10 cellular contexts compared by ENCODE assay signal in genomic region chr20:58078741-58079522, GRCh38.
DNase-seq lines count a peak whose midpoint lies in the region; TF ChIP-seq lines count a peak whose summit lies in the region.
"Had no signal": no experiment of that assay in that cellular context is flagged by ENCODE, and none has a peak within 500 bp of the region (broad histone marks: within the 10 kb centered on the region; RNA-seq: fewer than 3 reads in every experiment).

No MANE protein-coding gene starts in this region.

- H3K4me3 ChIP-seq in fibroblast of the aortic adventitia (ENCODE audit: low read depth, low read length), result no peak overlapping the region
- H3K4me3 ChIP-seq: hepatocyte had no signal

- no peak for TF ChIP-seq CTCF in fibroblast of the aortic adventitia (IDR thresholded peaks at IDR 0.05; ENCODE audit: insufficient read depth, low read length)

- peak; percentile 47 for DNase-seq in GM04504 (ENCODE audit: low read depth)
- DNase-seq in activated CD8-positive, alpha-beta memory T cell treated with anti-CD3 and anti-CD28 coated beads, Interleukin-2, amount 50 U/mL, for 48 hours, result peak; percentile 15
- peak; percentile 71 for DNase-seq in fibroblast of the aortic adventitia (ENCODE audit: low read depth)
- peak; percentile 36 for DNase-seq in renal cortical epithelial cell (ENCODE audit: low read depth)
- no peak for DNase-seq in NCI-H82 (lab: John Stamatoyannopoulos, UW)
- no peak for DNase-seq in SKM-1 (lab: John Stamatoyannopoulos, UW; ENCODE audit: unreplicated experiment)
- DNase-seq in HK-2 (ENCODE audit: unreplicated experiment), result no peak
- no peak for DNase-seq in NCI-H748 (lab: John Stamatoyannopoulos, UW; ENCODE audit: unreplicated experiment)
- DNase-seq: RPMI8226 had no signal

Comparison
In these comparisons a context has a peak if more than half of its experiments do, and no peak if none do; other contexts are left out.
1. DNase-seq: peak in GM04504 (single experiment), activated CD8-positive, alpha-beta memory T cell treated with anti-CD3 and anti-CD28 coated beads, Interleukin-2, amount 50 U/mL, for 48 hours (single experiment), fibroblast of the aortic adventitia (single experiment) and renal cortical epithelial cell (single experiment); none in NCI-H82 (single experiment), SKM-1 (single experiment), HK-2 (single experiment) and NCI-H748 (single experiment).